ENCODE assay signal across 24 cellular contexts in genomic region chr2:109208951-109209335, GRCh38.
DNase-seq lines count a peak whose midpoint lies in the region; ATAC-seq, FAIRE-seq and TF ChIP-seq lines count a peak whose summit lies in the region.
"Had no signal": no experiment of that assay in that cellular context is flagged by ENCODE, and none has a peak within 500 bp of the region (broad histone marks: within the 10 kb centered on the region; RNA-seq: fewer than 3 reads in every experiment).

No MANE protein-coding gene starts in this region.

- in situ Hi-C loops in IMR-90 (cut with MboI; ENCODE audit: low sequenced_read_pairs) (no loop called here), gastrocnemius medialis (cut with MboI; ENCODE audit: low sequenced_read_pairs in 4 of 4) (no loop called here)

- no peaks in the 10 kb centered on the region for H3K36me3 Mint-ChIP-seq in natural killer cell treated with Interleukin-12 subunit alpha and Interleukin-12 subunit beta and Interleukin-15 and Interleukin-18, amount 100 ng/mL, for 72 hours
- H3K36me3 Mint-ChIP-seq: naive thymus-derived CD4-positive, alpha-beta T cell had no signal

- TF ChIP-seq CTCF in IMR-90 (conservative IDR thresholded peaks at IDR 0.05; ENCODE audit: low read depth, low read length) = no peak
- no peak for TF ChIP-seq CTCF in H1 (IDR thresholded peaks at IDR 0.05; ENCODE audit: control extremely low read depth in 1 of 3, insufficient read depth in 1 of 3, low read depth in 1 of 3, low read length in 3 of 3)
- no peak for TF ChIP-seq CTCF in gastrocnemius medialis (IDR thresholded peaks at IDR 0.05 in 4 of 5, conservative IDR thresholded peaks at IDR 0.05 in 1 of 5)

- H3K23me2 ChIP-seq in H1 (ENCODE audit: low read depth, low read length) = no peaks in the 10 kb centered on the region

- peak overlapping the region; percentile 56; the same call in 1 of the 2 replicates for H2BK20ac ChIP-seq in IMR-90 (ENCODE audit: low read depth, low read length)
- H2BK20ac ChIP-seq in H1 (ENCODE audit: low read length) = no peak overlapping the region

- 100% methylated on average over 1 of the region's 6 CpGs; no CpG with 5 or more reads in 1 of the 2 experiments for WGBS in IMR-90 (ENCODE audit: extremely low coverage in 2 of 2, insufficient read length in 1 of 2), 2 experiments
- 92% methylated on average over 6 of the region's 6 CpGs; no CpG with 5 or more reads in 1 of the 2 experiments for WGBS in H1 (ENCODE audit: extremely low coverage in 1 of 2, insufficient coverage in 1 of 2, insufficient read length in 1 of 2, insufficient replicate concordance in 2 of 2, low coverage in 1 of 2, low lambda C conversion rate in 2 of 2, missing lambda C conversion rate in 1 of 2), 2 experiments

- peaks cover 29 to 43% of the 10 kb centered on the region in 2 donors for H3K27me3 Mint-ChIP-seq in natural killer cell treated with Interleukin-12 subunit alpha and Interleukin-12 subunit beta and Interleukin-15 and Interleukin-18, amount 100 ng/mL, for 72 hours

- peaks cover 44% of the 10 kb centered on the region for H3K9me1 ChIP-seq in IMR-90 (ENCODE audit: insufficient read depth, low read length)

- no peaks in the 10 kb centered on the region for H3K79me2 ChIP-seq in H1 (ENCODE audit: control insufficient read depth in 1 of 2, insufficient read depth in 2 of 2, low read length in 2 of 2)

- peaks cover 43 to 44% of the 10 kb centered on the region in 2 donors for H3K4me1 Mint-ChIP-seq in natural killer cell treated with Interleukin-12 subunit alpha and Interleukin-12 subunit beta and Interleukin-15 and Interleukin-18, amount 100 ng/mL, for 72 hours (ENCODE audit: low read depth in 2 of 2)

- H3K56ac ChIP-seq in IMR-90 (ENCODE audit: extremely low read depth, insufficient read depth, low read length) = 0 out of 2 replicates have a peak overlapping the region, but pooled peaks have one; percentile 43
- H3K56ac ChIP-seq in H1 (replicated peaks; ENCODE audit: insufficient read length, low read depth, low read length) = no peak overlapping the region

- intact Hi-C loops in IMR-90 (cut with micrococcal nuclease) = no loop called here
- intact Hi-C loops in posterior vena cava (cut with DNase I) = no loop called here
- intact Hi-C loops in gastrocnemius medialis (cut with DNase I; ENCODE audit: low total_unique reads) = loop anchor here (1.0 kb wide), 1 partner anchor 81 kb away; no protein-coding TSS in a partner anchor

- peak overlapping the region; percentile 80 for H3K14ac ChIP-seq in IMR-90 (replicated peaks; ENCODE audit: low read depth, low read length)
- no peak overlapping the region for H3K14ac ChIP-seq in H1 (ENCODE audit: insufficient read length)

- peak overlapping the region; percentile 42 to 82 for H4K8ac ChIP-seq in IMR-90 (ENCODE audit: low read depth in 2 of 2, low read length in 2 of 2)
- no peak overlapping the region for H4K8ac ChIP-seq in H1 (ENCODE audit: extremely low read depth, insufficient read depth, low read length)

- no peak overlapping the region for H3K27ac Mint-ChIP-seq in natural killer cell treated with Interleukin-12 subunit alpha and Interleukin-12 subunit beta and Interleukin-15 and Interleukin-18, amount 100 ng/mL, for 72 hours
- H3K27ac Mint-ChIP-seq: activated T-cell treated with anti-CD3 and anti-CD28 coated beads, Interleukin-2, amount 50 U/mL, for 72 hours; naive thymus-derived CD4-positive, alpha-beta T cell had no signal

- no TSS peak for BruUV-seq in IMR-90 (replicated peaks; lab: Mats Ljungman, UMichigan)

- no peak overlapping the region for H2BK12ac ChIP-seq in H1 (ENCODE audit: low read depth, low read length)

- H2BK15ac ChIP-seq in IMR-90 (ENCODE audit: low read depth, low read length) (peak overlapping the region; percentile 93; the same call in 2 of the 3 replicates), H1 (ENCODE audit: low read length) (no peak overlapping the region)

- H2AFZ ChIP-seq in IMR-90 (replicated peaks; ENCODE audit: low read length, poor library complexity) (peak overlapping the region; percentile 53), H1 (ENCODE audit: low read length) (0 out of 2 replicates have a peak overlapping the region, but pooled peaks have one; percentile 29)

- dilution Hi-C loops in IMR-90 (cut with HindIII; ENCODE audit: low sequenced_read_pairs, unreplicated experiment) = no loop called here

- H3K4me1 ChIP-seq in BLaER1 treated with 17β-estradiol and CSF1 and Interleukin-3, amounts not matched to agents 10 nM and 100 nM = peaks cover 66 to 99% (median 86%) of the 10 kb centered on the region in 10 experiments
- H3K4me1 ChIP-seq in IMR-90 (ENCODE audit: control insufficient read depth, insufficient read depth, low read length) = peaks cover 27% of the 10 kb centered on the region
- H3K4me1 ChIP-seq in H1 (replicated peaks in 1 of 4; ENCODE audit: control insufficient read depth in 3 of 4, insufficient read depth in 4 of 4, low read length in 3 of 4) = no peaks in the 10 kb centered on the region; a peak in 1 of 7 replicates
- peaks cover under 1 to 5% of the 10 kb centered on the region in 2 donors for H3K4me1 ChIP-seq in gastrocnemius medialis

- H3K23ac ChIP-seq in IMR-90 (ENCODE audit: low read depth, low read length) (peak overlapping the region; percentile 61; the same call in 1 of the 2 replicates), H1 (ENCODE audit: insufficient read length) (no peak overlapping the region)

- H3K9me3 Mint-ChIP-seq in natural killer cell treated with Interleukin-12 subunit alpha and Interleukin-12 subunit beta and Interleukin-15 and Interleukin-18, amount 100 ng/mL, for 72 hours = no peaks in the 10 kb centered on the region
- H3K9me3 Mint-ChIP-seq: activated T-cell treated with anti-CD3 and anti-CD28 coated beads, Interleukin-2, amount 50 U/mL, for 72 hours had no signal

- H4K5ac ChIP-seq in IMR-90 (ENCODE audit: low read depth, low read length) (peak overlapping the region; percentile 96), H1 (ENCODE audit: insufficient read length, low read depth, low read length) (no peak overlapping the region)

- peak overlapping the region; percentile 95 for H2BK5ac ChIP-seq in IMR-90 (ENCODE audit: low read depth, low read length, poor library complexity, severe bottlenecking)
- no peak overlapping the region for H2BK5ac ChIP-seq in H1 (ENCODE audit: low read depth, low read length)

- H3K4me3 ChIP-seq in BLaER1 treated with 17β-estradiol and CSF1 and Interleukin-3, amounts not matched to agents 10 nM and 100 nM = no peak overlapping the region
- H3K4me3 ChIP-seq in IMR-90 (ENCODE audit: insufficient read depth, low read depth, low read length) (no peak overlapping the region), H1 (ENCODE audit: extremely low read depth in 1 of 4, insufficient read depth in 2 of 4, low read depth in 3 of 4, low read length in 4 of 4) (no peak overlapping the region), gastrocnemius medialis (no peak overlapping the region)
- H3K4me3 ChIP-seq: esophagus muscularis mucosa, smooth muscle cell, thyroid gland had no signal

- TF ChIP-seq EP300 in H1 (IDR thresholded peaks at IDR 0.05; ENCODE audit: borderline replicate concordance in 1 of 2, low read depth in 2 of 2, low read length in 2 of 2) = no peak

- ATAC-seq in IMR-90 (ENCODE audit: low read depth) (no peak), gastrocnemius medialis (no peak)
- ATAC-seq in natural killer cell treated with Interleukin-12 subunit alpha and Interleukin-12 subunit beta and Interleukin-15 and Interleukin-18, amount 100 ng/mL, for 72 hours = no peak
- ATAC-seq: activated T-cell treated with anti-CD3 and anti-CD28 coated beads, Interleukin-2, amount 50 U/mL, for 72 hours; naive thymus-derived CD4-positive, alpha-beta T cell had no signal

- TF ChIP-seq RAD21 in IMR-90 (IDR thresholded peaks at IDR 0.05; ENCODE audit: low read length) (no peak), H1 (IDR thresholded peaks at IDR 0.05 in 1 of 2, conservative IDR thresholded peaks at IDR 0.05 in 1 of 2; ENCODE audit: low read depth in 2 of 2, low read length in 2 of 2) (no peak)

- H2AK9ac ChIP-seq in IMR-90 (replicated peaks; ENCODE audit: low read depth, low read length, poor library complexity) = peak overlapping the region; percentile 97

- H3K9me3 ChIP-seq in BLaER1 treated with 17β-estradiol and CSF1 and Interleukin-3, amounts not matched to agents 10 nM and 100 nM (replicated peaks in 1 of 11) = peaks cover 0 to 11% (median 0%) of the 10 kb centered on the region in 11 experiments; a peak in 5 of 22 replicates
- no peaks in the 10 kb centered on the region for H3K9me3 ChIP-seq in IMR-90 (ENCODE audit: control insufficient read depth, insufficient read depth, low read length)
- no peaks in the 10 kb centered on the region for H3K9me3 ChIP-seq in H1 (ENCODE audit: insufficient read depth in 2 of 2, low read depth in 1 of 2, low read length in 1 of 2)
- no peaks in the 10 kb centered on the region for H3K9me3 ChIP-seq in gastrocnemius medialis
- H3K9me3 ChIP-seq: esophagus muscularis mucosa, thyroid gland had no signal

- no peak for FAIRE-seq in H1 (lab: Jason Lieb, UNC)

- 0 out of 22 replicates have a peak overlapping the region, but pooled peaks of 1 of the 11 experiments have one; percentile 37 for H3K9ac ChIP-seq in BLaER1 treated with 17β-estradiol and CSF1 and Interleukin-3, amounts not matched to agents 10 nM and 100 nM
- H3K9ac ChIP-seq in IMR-90 (ENCODE audit: low read depth, low read length) = peak overlapping the region; percentile 45
- H3K9ac ChIP-seq in H1 (replicated peaks in 1 of 4; ENCODE audit: extremely low read depth in 1 of 4, low read depth in 3 of 4, low read length in 3 of 4) = no peak overlapping the region

- TF ChIP-seq POLR2A in IMR-90 (IDR thresholded peaks at IDR 0.05; ENCODE audit: low read depth, low read length) = no peak
- TF ChIP-seq POLR2A in H1 (IDR thresholded peaks at IDR 0.05; ENCODE audit: control extremely low read depth in 1 of 2, low read depth in 2 of 2, low read length in 2 of 2) = no peak
- TF ChIP-seq POLR2A in gastrocnemius medialis (IDR thresholded peaks at IDR 0.05) = no peak

- POLR2A ChIA-PET in IMR-90 (lab: Charles Lee; ENCODE audit: unreplicated experiment) = no interaction called here
- POLR2A ChIA-PET in H1 (lab: Charles Lee; ENCODE audit: partially characterized antibody) = no interaction called here

- peak overlapping the region; percentile 38 for H2BK120ac ChIP-seq in IMR-90 (ENCODE audit: low read depth, low read length)
- no peak overlapping the region for H2BK120ac ChIP-seq in H1 (replicated peaks; ENCODE audit: low read depth, low read length)

- CTCF ChIA-PET in IMR-90 (lab: Yijun Ruan, JAX) = no interaction called here
- CTCF ChIA-PET in H1 (lab: Charles Lee; ENCODE audit: partially characterized antibody) = interaction anchor here (0.8 to 3.1 kb wide), 11 partner anchors 8 to 301 kb away, joined by 3 to 19 read pairs (median 4); no protein-coding TSS in a partner anchor

- H3K4me2 ChIP-seq in BLaER1 treated with 17β-estradiol and CSF1 and Interleukin-3, amounts not matched to agents 10 nM and 100 nM = peak overlapping the region in 10 of 11 experiments; percentile 5 to 99 (median 95); a peak in 19 of 22 replicates
- no peak overlapping the region for H3K4me2 ChIP-seq in IMR-90 (ENCODE audit: low read depth, low read length)
- H3K4me2 ChIP-seq in H1 (ENCODE audit: insufficient read depth in 1 of 2, low read depth in 2 of 2, low read length in 2 of 2) = no peak overlapping the region
- H3K4me2 ChIP-seq: smooth muscle cell had no signal

- peaks cover 0 to 49% (median 31%) of the 10 kb centered on the region in 11 experiments; a peak in 15 of 22 replicates for H3K27me3 ChIP-seq in BLaER1 treated with 17β-estradiol and CSF1 and Interleukin-3, amounts not matched to agents 10 nM and 100 nM
- H3K27me3 ChIP-seq in IMR-90 (ENCODE audit: control insufficient read depth, insufficient read depth, low read length) = no peaks in the 10 kb centered on the region
- H3K27me3 ChIP-seq in H1 (replicated peaks in 1 of 4; ENCODE audit: control insufficient read depth in 3 of 4, extremely low read depth in 1 of 4, insufficient read depth in 3 of 4, low read length in 3 of 4) = no peaks in the 10 kb centered on the region; a peak in 1 of 7 replicates
- H3K27me3 ChIP-seq in gastrocnemius medialis = no peaks in the 10 kb centered on the region
- H3K27me3 ChIP-seq: esophagus muscularis mucosa, thyroid gland had no signal

- peaks cover 0 to 4% (median 0%) of the 10 kb centered on the region in 11 experiments; a peak in 1 of 22 replicates for H3K36me3 ChIP-seq in BLaER1 treated with 17β-estradiol and CSF1 and Interleukin-3, amounts not matched to agents 10 nM and 100 nM
- no peaks in the 10 kb centered on the region for H3K36me3 ChIP-seq in IMR-90 (ENCODE audit: control insufficient read depth, insufficient read depth, low read length)
- no peaks in the 10 kb centered on the region for H3K36me3 ChIP-seq in H1 (ENCODE audit: control insufficient read depth in 2 of 4, insufficient read depth in 4 of 4, low read length in 3 of 4)
- H3K36me3 ChIP-seq in gastrocnemius medialis = no peaks in the 10 kb centered on the region
- H3K36me3 ChIP-seq: esophagus muscularis mucosa, thyroid gland had no signal

- H4K91ac ChIP-seq in IMR-90 (ENCODE audit: insufficient read depth, low read depth, low read length) (peak overlapping the region; percentile 88), H1 (replicated peaks; ENCODE audit: insufficient read length, low read length) (no peak overlapping the region)

- no peak overlapping the region for H3K4me3 Mint-ChIP-seq in natural killer cell treated with Interleukin-12 subunit alpha and Interleukin-12 subunit beta and Interleukin-15 and Interleukin-18, amount 100 ng/mL, for 72 hours
- H3K4me3 Mint-ChIP-seq: activated T-cell treated with anti-CD3 and anti-CD28 coated beads, Interleukin-2, amount 50 U/mL, for 72 hours; naive thymus-derived CD4-positive, alpha-beta T cell had no signal

- peaks cover 21 to 100% (median 97%) of the 10 kb centered on the region in 11 experiments; a peak in 20 of 22 replicates for H4K20me1 ChIP-seq in BLaER1 treated with 17β-estradiol and CSF1 and Interleukin-3, amounts not matched to agents 10 nM and 100 nM
- peaks cover 78% of the 10 kb centered on the region for H4K20me1 ChIP-seq in IMR-90 (ENCODE audit: insufficient read depth, low read length)
- no peaks in the 10 kb centered on the region for H4K20me1 ChIP-seq in H1 (replicated peaks in 1 of 2; ENCODE audit: control insufficient read depth in 1 of 2, insufficient read depth in 2 of 2, low read length in 2 of 2)

- H3K4ac ChIP-seq in IMR-90 (ENCODE audit: low read depth, low read length) (peak overlapping the region; percentile 73), H1 (replicated peaks; ENCODE audit: insufficient read length, low read depth, low read length) (no peak overlapping the region)

- H3K18ac ChIP-seq in IMR-90 (ENCODE audit: low read depth, low read length) = peak overlapping the region; percentile 94
- no peak overlapping the region for H3K18ac ChIP-seq in H1 (ENCODE audit: extremely low read depth, low read length)

- peaks cover 38 to 91% of the 10 kb centered on the region in 2 experiments for H3K79me1 ChIP-seq in IMR-90 (ENCODE audit: low read depth in 1 of 2, low read length in 2 of 2)
- H3K79me1 ChIP-seq in H1 (ENCODE audit: low read depth, low read length) = no peaks in the 10 kb centered on the region

- no peak for DNase-seq in IMR-90
- no peak for DNase-seq in H1 (ENCODE audit: low read depth in 1 of 2, low spot score in 2 of 2)
- DNase-seq in posterior vena cava (ENCODE audit: low spot score) = peak; percentile 36
- no peak for DNase-seq in COR-L47 (lab: John Stamatoyannopoulos, UW)
- no peak for DNase-seq in gastrocnemius medialis
- DNase-seq in AG20443 (ENCODE audit: low spot score) = no peak
- no peak for DNase-seq in natural killer cell treated with Interleukin-12 subunit alpha and Interleukin-12 subunit beta and Interleukin-15 and Interleukin-18, amount 100 ng/mL, for 72 hours (ENCODE audit: low spot score)
- DNase-seq: activated naive CD4-positive, alpha-beta T cell treated with anti-CD3 and anti-CD28 coated beads, Interleukin-2, amount 50 U/mL, for 16 hours; activated T-cell treated with anti-CD3 and anti-CD28 coated beads, Interleukin-2, amount 50 U/mL, for 72 hours; AML-193; aorta; DMS79 treated with DMSO at 0.1 percent for 48 hours; effector CD8-positive, alpha-beta T cell; KBM-7; naive thymus-derived CD4-positive, alpha-beta T cell; NCI-H1694; NCI-H526 treated with DMSO at 0.1 percent for 48 hours; SHP77; stimulated activated CD4-positive, alpha-beta T cell treated with anti-CD3 and anti-CD28 coated beads, Interleukin-2, amount 100 ng/mL, for 48 hours; stimulated activated naive CD4-positive, alpha-beta T cell had no signal

- H3K27ac ChIP-seq in BLaER1 treated with 17β-estradiol and CSF1 and Interleukin-3, amounts not matched to agents 10 nM and 100 nM = no peak overlapping the region
- H3K27ac ChIP-seq in IMR-90 (ENCODE audit: insufficient read depth, low read length) (peak overlapping the region; percentile 87), H1 (ENCODE audit: low read depth, low read length) (no peak overlapping the region), gastrocnemius medialis (no peak overlapping the region)

- peak overlapping the region; percentile 99 for H2AK5ac ChIP-seq in IMR-90 (ENCODE audit: low read depth, low read length)
- no peak overlapping the region for H2AK5ac ChIP-seq in H1 (ENCODE audit: low read depth, low read length)

Comparison
In these comparisons a context has a peak if more than half of its experiments do, and no peak if none do; other contexts are left out.
1. H3K4me2 ChIP-seq: peak in BLaER1 treated with 17β-estradiol and CSF1 and Interleukin-3, amounts not matched to agents 10 nM and 100 nM (10 of 11); none in IMR-90 (single experiment) and H1 (0 of 2).